ENCODE assay signal across 2 cellular contexts in the genomic region with DNA sequence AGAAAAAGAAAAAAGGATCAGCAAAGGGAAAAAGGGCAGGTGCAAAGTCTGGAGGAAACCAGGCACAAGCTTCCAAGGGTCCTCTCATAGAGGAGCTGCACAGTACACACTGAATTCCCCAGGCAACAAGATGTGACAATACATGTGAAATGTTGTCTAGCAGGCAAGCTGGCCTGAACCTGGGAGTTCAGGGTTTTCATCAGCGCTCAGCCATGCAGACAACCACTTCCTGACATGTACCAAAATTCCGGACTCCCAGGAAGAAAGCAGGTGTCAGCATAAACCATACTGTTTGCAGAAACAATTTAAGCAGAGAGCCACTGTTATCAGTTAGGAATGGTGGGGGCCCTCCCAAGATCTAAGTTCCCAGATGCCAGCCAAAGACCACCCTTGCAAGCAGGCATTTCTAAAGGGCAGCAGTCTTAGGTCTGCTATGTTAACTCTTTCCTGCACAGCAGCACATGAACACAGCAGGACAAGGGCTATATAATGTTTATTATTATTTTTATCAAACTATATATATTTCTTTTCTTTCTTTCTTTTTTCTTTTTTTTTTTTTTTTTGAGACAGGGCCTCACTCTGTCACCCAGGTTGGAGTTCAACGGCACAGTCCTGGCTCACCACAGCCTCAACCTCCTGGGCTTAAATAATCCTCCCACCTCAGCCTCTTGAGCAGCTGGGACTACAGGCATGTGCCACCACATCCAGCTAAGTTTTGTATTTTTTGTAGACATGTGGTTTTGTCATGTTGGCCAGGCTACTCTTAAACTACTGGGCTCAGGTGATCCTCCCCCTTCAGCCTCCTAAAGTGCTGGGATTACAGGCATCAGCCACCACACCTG.
TF ChIP-seq lines count a peak whose summit lies in the region.

No MANE protein-coding gene starts in this region.

TF ChIP-seq in GM12878, 131 proteins besides CTCF, POLR2A, EP300 and RAD21:
- TF ChIP-seq IKZF1 (conservative IDR thresholded peaks at IDR 0.05) = peak; percentile 86
- TF ChIP-seq MEF2B (IDR thresholded peaks at IDR 0.05; ENCODE audit: partially characterized antibody, poor library complexity, severe bottlenecking) = peak; percentile 27
- TF ChIP-seq, protein P1, sequence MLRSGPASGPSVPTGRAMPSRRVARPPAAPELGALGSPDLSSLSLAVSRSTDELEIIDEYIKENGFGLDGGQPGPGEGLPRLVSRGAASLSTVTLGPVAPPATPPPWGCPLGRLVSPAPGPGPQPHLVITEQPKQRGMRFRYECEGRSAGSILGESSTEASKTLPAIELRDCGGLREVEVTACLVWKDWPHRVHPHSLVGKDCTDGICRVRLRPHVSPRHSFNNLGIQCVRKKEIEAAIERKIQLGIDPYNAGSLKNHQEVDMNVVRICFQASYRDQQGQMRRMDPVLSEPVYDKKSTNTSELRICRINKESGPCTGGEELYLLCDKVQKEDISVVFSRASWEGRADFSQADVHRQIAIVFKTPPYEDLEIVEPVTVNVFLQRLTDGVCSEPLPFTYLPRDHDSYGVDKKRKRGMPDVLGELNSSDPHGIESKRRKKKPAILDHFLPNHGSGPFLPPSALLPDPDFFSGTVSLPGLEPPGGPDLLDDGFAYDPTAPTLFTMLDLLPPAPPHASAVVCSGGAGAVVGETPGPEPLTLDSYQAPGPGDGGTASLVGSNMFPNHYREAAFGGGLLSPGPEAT (IDR thresholded peaks at IDR 0.05; ENCODE audit: low read depth) = peak; percentile 68; the same call in 1 of the 2 replicates
- TF ChIP-seq GATAD2B (conservative IDR thresholded peaks at IDR 0.05; ENCODE audit: low read depth) = peak; percentile 19; the same call in 1 of the 2 replicates
- 0 out of 2 replicates have a peak, but pooled peaks have one; percentile 26 for TF ChIP-seq ATF7 (IDR thresholded peaks at IDR 0.05; ENCODE audit: low read depth)
- TF ChIP-seq DPF2 (IDR thresholded peaks at IDR 0.05) = 0 out of 2 replicates have a peak, but pooled peaks have one; percentile 25
- 0 out of 2 replicates have a peak, but pooled peaks have one; percentile 28 for TF ChIP-seq MTA2 (IDR thresholded peaks at IDR 0.05; ENCODE audit: low read depth)
- no peak for TF ChIP-seq KDM1A (IDR thresholded peaks at IDR 0.05; ENCODE audit: borderline replicate concordance)
- TF ChIP-seq RUNX3 (IDR thresholded peaks at IDR 0.05; ENCODE audit: low read length) = peak; percentile 91
- no peak for TF ChIP-seq TCF7 (IDR thresholded peaks at IDR 0.05; ENCODE audit: borderline replicate concordance)
- no peak for TF ChIP-seq TBL1XR1 (IDR thresholded peaks at IDR 0.05; ENCODE audit: low read depth, low read length)
- TF ChIP-seq BHLHE40 (IDR thresholded peaks at IDR 0.05; ENCODE audit: borderline replicate concordance in 1 of 2, low read depth in 2 of 2, low read length in 1 of 2) = peak in 1 of 2 experiments; percentile 7; a peak in 1 of 4 replicates
- 0 out of 2 replicates have a peak, but pooled peaks have one; percentile 18 for TF ChIP-seq IRF4 (IDR thresholded peaks at IDR 0.05; ENCODE audit: low read depth, low read length)
- TF ChIP-seq EED (IDR thresholded peaks at IDR 0.05; ENCODE audit: low read depth) = peak; percentile 93
- TF ChIP-seq NFXL1 (IDR thresholded peaks at IDR 0.05; ENCODE audit: borderline replicate concordance) = no peak
- peak; percentile 80 for TF ChIP-seq PAX5 (IDR thresholded peaks at IDR 0.05; ENCODE audit: borderline replicate concordance, low read depth, low read length)
- TF ChIP-seq ZBED1 (IDR thresholded peaks at IDR 0.05; ENCODE audit: borderline replicate concordance) = no peak
- TF ChIP-seq ETV6 (conservative IDR thresholded peaks at IDR 0.05 in 1 of 2, IDR thresholded peaks at IDR 0.05 in 1 of 2; ENCODE audit: borderline replicate concordance in 1 of 2, low read depth in 1 of 2) = peak in 1 of 2 experiments; percentile 72; a peak in 1 of 4 replicates
- TF ChIP-seq TCF12 (IDR thresholded peaks at IDR 0.05; ENCODE audit: low read depth, low read length) = 0 out of 2 replicates have a peak, but pooled peaks have one; percentile 13
- TF ChIP-seq IKZF2 (IDR thresholded peaks at IDR 0.05) = peak; percentile 79 to 88
- no peak for TF ChIP-seq CHD2 (IDR thresholded peaks at IDR 0.05; ENCODE audit: borderline replicate concordance, low read depth, low read length)

TF ChIP-seq in SK-N-SH, 30 proteins besides CTCF, POLR2A, EP300 and RAD21:
- TF ChIP-seq FOSL2 (IDR thresholded peaks at IDR 0.05; ENCODE audit: borderline replicate concordance, low read depth) = no peak
- no peak for TF ChIP-seq USF2 (IDR thresholded peaks at IDR 0.05; ENCODE audit: borderline replicate concordance, low read depth, low read length)
- no peak for TF ChIP-seq EZH2phosphoT487 (IDR thresholded peaks at IDR 0.05; ENCODE audit: borderline replicate concordance, low read depth)
- TF ChIP-seq ZBTB33 (IDR thresholded peaks at IDR 0.05; ENCODE audit: borderline replicate concordance, low read depth) = no peak
- no peak for TF ChIP-seq TCF12 (IDR thresholded peaks at IDR 0.05)
- TF ChIP-seq YY1 (IDR thresholded peaks at IDR 0.05; ENCODE audit: low read depth) = no peak
- TF ChIP-seq POLR2AphosphoS5 (IDR thresholded peaks at IDR 0.05; ENCODE audit: low read depth, low read length) = no peak
- TF ChIP-seq, protein P2, sequence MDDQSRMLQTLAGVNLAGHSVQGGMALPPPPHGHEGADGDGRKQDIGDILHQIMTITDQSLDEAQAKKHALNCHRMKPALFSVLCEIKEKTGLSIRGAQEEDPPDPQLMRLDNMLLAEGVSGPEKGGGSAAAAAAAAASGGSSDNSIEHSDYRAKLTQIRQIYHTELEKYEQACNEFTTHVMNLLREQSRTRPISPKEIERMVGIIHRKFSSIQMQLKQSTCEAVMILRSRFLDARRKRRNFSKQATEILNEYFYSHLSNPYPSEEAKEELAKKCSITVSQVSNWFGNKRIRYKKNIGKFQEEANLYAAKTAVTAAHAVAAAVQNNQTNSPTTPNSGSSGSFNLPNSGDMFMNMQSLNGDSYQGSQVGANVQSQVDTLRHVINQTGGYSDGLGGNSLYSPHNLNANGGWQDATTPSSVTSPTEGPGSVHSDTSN (IDR thresholded peaks at IDR 0.05) = no peak
- no peak for TF ChIP-seq GATA2 (CRISPR knock-in tag; IDR thresholded peaks at IDR 0.05)
- no peak for TF ChIP-seq NRF1 (IDR thresholded peaks at IDR 0.05; ENCODE audit: low read depth, low read length)
- TF ChIP-seq IRF3 (IDR thresholded peaks at IDR 0.05; ENCODE audit: low read depth, low read length) = no peak
